In genomic region chr13:43368003-43368402, GRCh38 we compare ENCODE assay signal across 8 cellular contexts.
DNase-seq lines count a peak whose midpoint lies in the region; ATAC-seq and TF ChIP-seq lines count a peak whose summit lies in the region.

No MANE protein-coding gene starts in this region.

- no peaks in the 10 kb centered on the region for H3K27me3 Mint-ChIP-seq in central memory CD8-positive, alpha-beta T cell
- H3K27me3 Mint-ChIP-seq in endodermal cell (ENCODE audit: insufficient read depth) = no peaks in the 10 kb centered on the region

- H3K4me1 ChIP-seq in spleen (peaks cover 0 to 36% (median 3%) of the 10 kb centered on the region in 6 donors), endodermal cell (ENCODE audit: control insufficient read depth, insufficient read depth, low read length) (no peaks in the 10 kb centered on the region)

- peak overlapping the region; percentile 17 for H3K27ac Mint-ChIP-seq in central memory CD8-positive, alpha-beta T cell (ENCODE audit: low read depth)
- no peak overlapping the region for H3K27ac Mint-ChIP-seq in endodermal cell

- intact Hi-C loops in spleen (cut with DNase I; ENCODE audit: low total_unique reads) = no loop called here

- TF ChIP-seq CTCF in spleen (IDR thresholded peaks at IDR 0.05 in 8 of 11, conservative IDR thresholded peaks at IDR 0.05 in 3 of 11) (no peak), endodermal cell (conservative IDR thresholded peaks at IDR 0.05) (no peak)

- peak overlapping the region; percentile 31 for H3K4me3 Mint-ChIP-seq in central memory CD8-positive, alpha-beta T cell
- no peak overlapping the region for H3K4me3 Mint-ChIP-seq in endodermal cell

- H3K9me3 Mint-ChIP-seq in central memory CD8-positive, alpha-beta T cell = no peaks in the 10 kb centered on the region
- H3K9me3 Mint-ChIP-seq in endodermal cell = no peaks in the 10 kb centered on the region

- 23 to 30% (median 25%) methylated on average over 3 of the region's 3 CpGs for WGBS in spleen, 5 donors
- WGBS in endodermal cell (ENCODE audit: insufficient coverage in 1 of 2, insufficient read length in 1 of 2), 2 experiments = 75 to 76% methylated on average over 2 to 3 of the region's 3 CpGs

- no peaks in the 10 kb centered on the region for H3K36me3 ChIP-seq in spleen
- H3K36me3 ChIP-seq in endodermal cell (ENCODE audit: control insufficient read depth, insufficient read depth, low read length) = no peaks in the 10 kb centered on the region

- ATAC-seq in GM18517 (IDR thresholded peaks at IDR 0.05; ENCODE audit: unreplicated experiment) (peak; percentile 74), HG03175 (IDR thresholded peaks at IDR 0.05; ENCODE audit: unreplicated experiment) (peak; percentile 71), HG02623 (IDR thresholded peaks at IDR 0.05; ENCODE audit: unreplicated experiment) (no peak)
- peak; percentile 25 for ATAC-seq in central memory CD8-positive, alpha-beta T cell (replicated peaks; ENCODE audit: extremely low read depth, poor library complexity, severe bottlenecking)

- no peak for TF ChIP-seq POLR2A in spleen (IDR thresholded peaks at IDR 0.05)

- H3K4me3 ChIP-seq in spleen (peak overlapping the region in 2 of 8 donors; percentile 20 to 40), endodermal cell (ENCODE audit: low read length) (no peak overlapping the region)

- H3K27me3 ChIP-seq in spleen (replicated peaks in 1 of 7) (no peaks in the 10 kb centered on the region), endodermal cell (ENCODE audit: control insufficient read depth, insufficient read depth, low read length, poor library complexity, severe bottlenecking) (no peaks in the 10 kb centered on the region)

- no peak overlapping the region for H3K9ac ChIP-seq in endodermal cell (ENCODE audit: extremely low read depth, low read length, poor library complexity, severe bottlenecking)

- H3K9me3 ChIP-seq in spleen (no peaks in the 10 kb centered on the region), endodermal cell (ENCODE audit: control insufficient read depth, low read length) (no peaks in the 10 kb centered on the region)

- H3K36me3 Mint-ChIP-seq in central memory CD8-positive, alpha-beta T cell (ENCODE audit: insufficient read depth) = no peaks in the 10 kb centered on the region
- no peaks in the 10 kb centered on the region for H3K36me3 Mint-ChIP-seq in endodermal cell (ENCODE audit: low read depth)

- peak overlapping the region in 1 of 8 donors; percentile 7 for H3K27ac ChIP-seq in spleen
- no peak overlapping the region for H3K27ac ChIP-seq in endodermal cell (ENCODE audit: low read depth, low read length)

- H3K4me1 Mint-ChIP-seq in central memory CD8-positive, alpha-beta T cell = peaks cover 12% of the 10 kb centered on the region
- H3K4me1 Mint-ChIP-seq in endodermal cell = no peaks in the 10 kb centered on the region

- no peak for DNase-seq in central memory CD8-positive, alpha-beta T cell (ENCODE audit: low spot score in 2 of 2)
- DNase-seq in pons (ENCODE audit: low spot score) (peak; percentile 65), glomerular visceral epithelial cell (ENCODE audit: extremely low spot score) (no peak), spleen (no peak), endodermal cell (no peak)
